In genomic region chr12:30754750-30755394, GRCh38 we compare ENCODE assay signal across 1 cellular context.
TF ChIP-seq lines count a peak whose summit lies in the region.

Gene CAPRIN2 (minus strand): TSS chr12:30754951. CDS start chr12:30753520, 1,431 bp downstream.

TF ChIP-seq in K562, 482 proteins besides CTCF, POLR2A, EP300 and RAD21 (continued from another document):
- TF ChIP-seq MNT (conservative IDR thresholded peaks at IDR 0.05) (peak in 1 of 2 experiments; percentile 53; a peak in 1 of 4 replicates), PHF21A (IDR thresholded peaks at IDR 0.05; ENCODE audit: borderline replicate concordance, low read depth) (peak; percentile 80), SRSF1 (IDR thresholded peaks at IDR 0.05; ENCODE audit: low read depth, low read length) (peak; percentile 79; the same call in 1 of the 2 replicates), NR2C2 (CRISPR knock-in tag; IDR thresholded peaks at IDR 0.05) (no peak), NR2C2 (tag; IDR thresholded peaks at IDR 0.05) (peak; percentile 62; the same call in 1 of the 2 replicates), CHD1 (IDR thresholded peaks at IDR 0.05; ENCODE audit: low read length) (no peak), CREB3 (tag; conservative IDR thresholded peaks at IDR 0.05; ENCODE audit: low read depth) (0 out of 2 replicates have a peak, but pooled peaks have one; percentile 37), ZFX (CRISPR knock-in tag; IDR thresholded peaks at IDR 0.05) (peak; percentile 25; the same call in 1 of the 2 replicates)
